Comparison of ENCODE assay signal across 1 cellular context in genomic region chr12:121135320-121135719, GRCh38.
A peak's percentile ranks its signal among the peaks of the same experiment; 100 is the strongest.
TF ChIP-seq lines count a peak whose summit lies in the region.

No MANE protein-coding gene starts in this region.

TF ChIP-seq in K562, 482 proteins besides CTCF, POLR2A, EP300 and RAD21:
- TF ChIP-seq GATAD2A (IDR thresholded peaks at IDR 0.05) (no peak), BCOR (IDR thresholded peaks at IDR 0.05) (0 out of 2 replicates have a peak, but pooled peaks have one; percentile 18), SETDB1 (IDR thresholded peaks at IDR 0.05; ENCODE audit: low read length) (no peak), ZNF23 (CRISPR knock-in tag; IDR thresholded peaks at IDR 0.05) (no peak), ADNP (tag; IDR thresholded peaks at IDR 0.05) (peak; percentile 51; the same call in 1 of the 2 replicates), RBM25 (IDR thresholded peaks at IDR 0.05; ENCODE audit: low read depth, low read length, severe bottlenecking) (peak; percentile 89), ZSCAN32 (CRISPR knock-in tag; IDR thresholded peaks at IDR 0.05) (no peak), ETV5 (CRISPR knock-in tag; IDR thresholded peaks at IDR 0.05; ENCODE audit: low read depth) (no peak), DACH1 (IDR thresholded peaks at IDR 0.05; ENCODE audit: partially characterized antibody) (peak; percentile 71), TAF1 (IDR thresholded peaks at IDR 0.05; ENCODE audit: control insufficient read depth, extremely low read depth, insufficient read depth, low read length, severe bottlenecking) (no peak), ATF3 (IDR thresholded peaks at IDR 0.05) (no peak), ATF3 (CRISPR knock-in tag; conservative IDR thresholded peaks at IDR 0.05) (no peak), BRF2 (IDR thresholded peaks at IDR 0.05; ENCODE audit: borderline replicate concordance, insufficient read depth, insufficient read length) (no peak), U2AF2 (optimal IDR thresholded peaks at IDR 0.05; ENCODE audit: low read depth, low read length) (no peak), KLF1 (tag; IDR thresholded peaks at IDR 0.05) (no peak), CCNT2 (IDR thresholded peaks at IDR 0.05; ENCODE audit: borderline replicate concordance, extremely low read depth, insufficient read length, low read depth, low read length) (no peak), FOXK2 (conservative IDR thresholded peaks at IDR 0.05 in 1 of 2, IDR thresholded peaks at IDR 0.05 in 1 of 2; ENCODE audit: low read depth in 2 of 2) (no peak), EHMT2 (IDR thresholded peaks at IDR 0.05) (no peak), MTF1 (CRISPR knock-in tag; IDR thresholded peaks at IDR 0.05; ENCODE audit: borderline replicate concordance) (no peak), FUS (optimal IDR thresholded peaks at IDR 0.05; ENCODE audit: low read depth, low read length) (no peak), THRB (CRISPR knock-in tag; conservative IDR thresholded peaks at IDR 0.05) (no peak)
- TF ChIP-seq, protein P1, sequence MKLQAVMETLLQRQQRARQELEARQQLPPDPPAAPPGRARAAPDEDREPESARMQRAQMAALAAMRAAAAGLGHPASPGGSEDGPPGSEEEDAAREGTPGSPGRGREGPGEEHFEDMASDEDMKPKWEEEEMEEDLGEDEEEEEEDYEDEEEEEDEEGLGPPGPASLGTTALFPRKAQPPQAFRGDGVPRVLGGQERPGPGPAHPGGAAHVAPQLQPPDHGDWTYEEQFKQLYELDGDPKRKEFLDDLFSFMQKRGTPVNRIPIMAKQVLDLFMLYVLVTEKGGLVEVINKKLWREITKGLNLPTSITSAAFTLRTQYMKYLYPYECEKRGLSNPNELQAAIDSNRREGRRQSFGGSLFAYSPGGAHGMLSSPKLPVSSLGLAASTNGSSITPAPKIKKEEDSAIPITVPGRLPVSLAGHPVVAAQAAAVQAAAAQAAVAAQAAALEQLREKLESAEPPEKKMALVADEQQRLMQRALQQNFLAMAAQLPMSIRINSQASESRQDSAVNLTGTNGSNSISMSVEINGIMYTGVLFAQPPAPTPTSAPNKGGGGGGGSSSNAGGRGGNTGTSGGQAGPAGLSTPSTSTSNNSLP (IDR thresholded peaks at IDR 0.05; ENCODE audit: borderline replicate concordance, low read depth, low read length) = no peak
- TF ChIP-seq, protein P2, sequence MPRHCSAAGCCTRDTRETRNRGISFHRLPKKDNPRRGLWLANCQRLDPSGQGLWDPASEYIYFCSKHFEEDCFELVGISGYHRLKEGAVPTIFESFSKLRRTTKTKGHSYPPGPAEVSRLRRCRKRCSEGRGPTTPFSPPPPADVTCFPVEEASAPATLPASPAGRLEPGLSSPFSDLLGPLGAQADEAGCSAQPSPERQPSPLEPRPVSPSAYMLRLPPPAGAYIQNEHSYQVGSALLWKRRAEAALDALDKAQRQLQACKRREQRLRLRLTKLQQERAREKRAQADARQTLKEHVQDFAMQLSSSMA (CRISPR knock-in tag; IDR thresholded peaks at IDR 0.05) = no peak
- TF ChIP-seq, protein P3, sequence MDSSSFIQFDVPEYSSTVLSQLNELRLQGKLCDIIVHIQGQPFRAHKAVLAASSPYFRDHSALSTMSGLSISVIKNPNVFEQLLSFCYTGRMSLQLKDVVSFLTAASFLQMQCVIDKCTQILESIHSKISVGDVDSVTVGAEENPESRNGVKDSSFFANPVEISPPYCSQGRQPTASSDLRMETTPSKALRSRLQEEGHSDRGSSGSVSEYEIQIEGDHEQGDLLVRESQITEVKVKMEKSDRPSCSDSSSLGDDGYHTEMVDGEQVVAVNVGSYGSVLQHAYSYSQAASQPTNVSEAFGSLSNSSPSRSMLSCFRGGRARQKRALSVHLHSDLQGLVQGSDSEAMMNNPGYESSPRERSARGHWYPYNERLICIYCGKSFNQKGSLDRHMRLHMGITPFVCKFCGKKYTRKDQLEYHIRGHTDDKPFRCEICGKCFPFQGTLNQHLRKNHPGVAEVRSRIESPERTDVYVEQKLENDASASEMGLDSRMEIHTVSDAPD (CRISPR knock-in tag; IDR thresholded peaks at IDR 0.05) = no peak
- TF ChIP-seq, protein P4, sequence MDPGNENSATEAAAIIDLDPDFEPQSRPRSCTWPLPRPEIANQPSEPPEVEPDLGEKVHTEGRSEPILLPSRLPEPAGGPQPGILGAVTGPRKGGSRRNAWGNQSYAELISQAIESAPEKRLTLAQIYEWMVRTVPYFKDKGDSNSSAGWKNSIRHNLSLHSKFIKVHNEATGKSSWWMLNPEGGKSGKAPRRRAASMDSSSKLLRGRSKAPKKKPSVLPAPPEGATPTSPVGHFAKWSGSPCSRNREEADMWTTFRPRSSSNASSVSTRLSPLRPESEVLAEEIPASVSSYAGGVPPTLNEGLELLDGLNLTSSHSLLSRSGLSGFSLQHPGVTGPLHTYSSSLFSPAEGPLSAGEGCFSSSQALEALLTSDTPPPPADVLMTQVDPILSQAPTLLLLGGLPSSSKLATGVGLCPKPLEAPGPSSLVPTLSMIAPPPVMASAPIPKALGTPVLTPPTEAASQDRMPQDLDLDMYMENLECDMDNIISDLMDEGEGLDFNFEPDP (CRISPR knock-in tag; IDR thresholded peaks at IDR 0.05) = no peak
